30 cellular contexts compared by ENCODE assay signal in genomic region chr1:39650431-39650830, GRCh38. TPM values are rescaled to one million over a fixed set of nuclear protein-coding genes. Genes with fewer than 3 reads are reported as not detected.
"Had no signal": no experiment of that assay in that cellular context is flagged by ENCODE, and none has a peak within 500 bp of the region (broad histone marks: within the 10 kb centered on the region; RNA-seq: fewer than 3 reads in every experiment).

No MANE protein-coding gene starts in this region.

- DNase-seq: activated B cell treated with CpG ODN at 0.5 μM for 24 hours; activated CD4-positive, alpha-beta T cell treated with anti-CD3 and anti-CD28 coated beads for 36 hours; activated CD8-positive, alpha-beta memory T cell treated with anti-CD3 and anti-CD28 coated beads, Interleukin-2, amount 10 ng/mL, durations not matched to agents 7 days and 5 days; activated CD8-positive, alpha-beta T cell treated with anti-CD3 and anti-CD28 coated beads, Interleukin-2, amount 10 ng/mL, durations not matched to agents 7 days and 5 days; activated T-cell treated with anti-CD3 and anti-CD28 coated beads, Interleukin-2, amount 50 U/mL, for 48 hours; dermis blood vessel endothelial cell; effector CD4-positive, alpha-beta T cell; islet precursor cell; left colon; midbrain; naive thymus-derived CD4-positive, alpha-beta T cell; nucleus accumbens; pancreas; retina; stimulated activated CD4-positive, alpha-beta T cell treated with anti-CD3 and anti-CD28 coated beads, Interleukin-4, amount 100 ng/mL, for 24 hours; stimulated activated naive CD8-positive, alpha-beta T cell treated with anti-CD3 and anti-CD28 coated beads, Interleukin-15, amount 100 ng/mL, for 72 hours; substantia nigra; thyroid gland; upper lobe of left lung had no signal

- H3K36me3 ChIP-seq: breast epithelium, gastroesophageal sphincter, pancreas, prostate gland, thyroid gland, upper lobe of left lung had no signal

- H3K4me3 ChIP-seq: breast epithelium, gastroesophageal sphincter, hepatocyte, pancreas, prostate gland, skin epidermis, thyroid gland, upper lobe of left lung had no signal

- H2AFZ ChIP-seq: hepatocyte had no signal

- H3K4me2 ChIP-seq: hepatocyte had no signal

- ATAC-seq: activated CD4-positive, alpha-beta T cell treated with anti-CD3 and anti-CD28 coated beads for 36 hours; activated CD8-positive, alpha-beta memory T cell treated with anti-CD3 and anti-CD28 coated beads, Interleukin-2, amount 10 ng/mL, durations not matched to agents 7 days and 5 days; activated CD8-positive, alpha-beta T cell treated with anti-CD3 and anti-CD28 coated beads, Interleukin-2, amount 10 ng/mL, durations not matched to agents 7 days and 5 days; activated naive CD4-positive, alpha-beta T cell treated with anti-CD3 and anti-CD28 coated beads, Interleukin-2, amount 50 U/mL, for 72 hours; gastroesophageal sphincter; left colon; naive thymus-derived CD4-positive, alpha-beta T cell; pancreas; sciatic nerve; stimulated activated effector memory CD8-positive, alpha-beta T cell treated with anti-CD3 and anti-CD28 coated beads, Interleukin-12 subunit alpha, Interleukin-12 subunit beta, amount 100 ng/mL, for 72 hours; stimulated activated naive CD8-positive, alpha-beta T cell treated with anti-CD3 and anti-CD28 coated beads, Interleukin-15, amount 100 ng/mL, for 72 hours had no signal

- H3K27me3 ChIP-seq: breast epithelium, hepatocyte, pancreas, thyroid gland, upper lobe of left lung had no signal

- H3K27ac ChIP-seq: breast epithelium, gastroesophageal sphincter, hepatocyte, pancreas, prostate gland, skin epidermis, thyroid gland, upper lobe of left lung had no signal

- H3K9me3 ChIP-seq: breast epithelium, gastroesophageal sphincter, pancreas, prostate gland, thyroid gland, upper lobe of left lung had no signal

- H3K79me2 ChIP-seq: hepatocyte had no signal

- H3K4me1 ChIP-seq: breast epithelium, prostate gland, thyroid gland had no signal

RNA-seq across cellular contexts. Expression of gene HEYL, which starts 11.0 kb away (rescaled TPM):
- total RNA-seq: activated B cell treated with CpG ODN at 0.5 μM for 24 hours; activated CD8-positive, alpha-beta memory T cell treated with anti-CD3 and anti-CD28 coated beads, Interleukin-2, amount 10 ng/mL, durations not matched to agents 7 days and 5 days; activated CD8-positive, alpha-beta T cell treated with anti-CD3 and anti-CD28 coated beads, Interleukin-2, amount 10 ng/mL, durations not matched to agents 7 days and 5 days had no signal

RNA-seq across cellular contexts. Expression of gene NT5C1A, which starts 21.5 kb away (rescaled TPM):
- total RNA-seq: activated B cell treated with CpG ODN at 0.5 μM for 24 hours; activated CD8-positive, alpha-beta T cell treated with anti-CD3 and anti-CD28 coated beads, Interleukin-2, amount 10 ng/mL, durations not matched to agents 7 days and 5 days; dermis blood vessel endothelial cell; epithelial cell of proximal tubule; left colon; lower leg skin; neural crest cell had no signal

RNA-seq across cellular contexts. Expression of gene HPCAL4, which starts 40.8 kb away (rescaled TPM):
- total RNA-seq: activated B cell treated with CpG ODN at 0.5 μM for 24 hours, breast epithelium, lower leg skin, sciatic nerve had no signal
